Comparison of ENCODE assay signal across 1 cellular context in the genomic region with DNA sequence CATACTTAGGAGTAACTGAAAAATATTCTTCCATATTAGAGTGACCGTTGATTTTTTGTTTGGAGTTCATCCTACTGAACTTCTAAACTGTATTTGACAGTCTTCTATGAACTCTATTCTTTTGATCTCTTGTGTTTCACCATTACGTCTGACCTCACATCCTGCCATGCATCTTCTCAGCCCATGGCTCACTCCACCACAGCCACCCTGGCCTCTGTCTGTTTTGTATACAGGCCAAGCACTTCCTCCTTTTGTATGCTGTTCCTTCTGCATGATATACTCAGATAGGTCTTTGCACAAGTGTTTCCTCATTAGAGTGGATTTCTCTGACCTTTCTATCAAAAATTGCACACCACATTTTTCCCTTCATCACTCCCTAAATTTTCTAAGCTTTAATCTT.
TF ChIP-seq lines count a peak whose summit lies in the region.

No MANE protein-coding gene starts in this region.

TF ChIP-seq in HepG2, 621 proteins besides CTCF, POLR2A, EP300 and RAD21:
- TF ChIP-seq, protein P1, sequence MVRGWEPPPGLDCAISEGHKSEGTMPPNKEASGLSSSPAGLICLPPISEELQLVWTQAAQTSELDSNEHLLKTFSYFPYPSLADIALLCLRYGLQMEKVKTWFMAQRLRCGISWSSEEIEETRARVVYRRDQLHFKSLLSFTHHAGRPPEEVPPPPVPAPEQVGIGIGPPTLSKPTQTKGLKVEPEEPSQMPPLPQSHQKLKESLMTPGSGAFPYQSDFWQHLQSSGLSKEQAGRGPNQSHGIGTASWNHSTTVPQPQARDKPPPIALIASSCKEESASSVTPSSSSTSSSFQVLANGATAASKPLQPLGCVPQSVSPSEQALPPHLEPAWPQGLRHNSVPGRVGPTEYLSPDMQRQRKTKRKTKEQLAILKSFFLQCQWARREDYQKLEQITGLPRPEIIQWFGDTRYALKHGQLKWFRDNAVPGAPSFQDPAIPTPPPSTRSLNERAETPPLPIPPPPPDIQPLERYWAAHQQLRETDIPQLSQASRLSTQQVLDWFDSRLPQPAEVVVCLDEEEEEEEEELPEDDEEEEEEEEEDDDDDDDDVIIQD (CRISPR knock-in tag; IDR thresholded peaks at IDR 0.05; ENCODE audit: low read depth) = peak; percentile 55; the same call in 1 of the 2 replicates
- TF ChIP-seq TCF12 (IDR thresholded peaks at IDR 0.05) (no peak), TCF12 (CRISPR knock-in tag; IDR thresholded peaks at IDR 0.05) (no peak), SMYD3 (CRISPR knock-in tag; IDR thresholded peaks at IDR 0.05) (no peak), KMT2B (CRISPR knock-in tag; IDR thresholded peaks at IDR 0.05) (no peak), SPEN (CRISPR knock-in tag; IDR thresholded peaks at IDR 0.05; ENCODE audit: low read depth) (no peak)
TF ChIP-seq in HepG2: peak in this region for 1.
